ENCODE assay signal across 8 cellular contexts in genomic region chr6:26055670-26056582, GRCh38. TPM values are rescaled to one million over a fixed set of nuclear protein-coding genes. Genes with fewer than 3 reads are reported as not detected.
DNase-seq lines count a peak whose midpoint lies in the region; ATAC-seq and TF ChIP-seq lines count a peak whose summit lies in the region.

No MANE protein-coding gene starts in this region.

- no peak for TF ChIP-seq EP300 in neural cell (conservative IDR thresholded peaks at IDR 0.05; ENCODE audit: poor library complexity, severe bottlenecking)

- DNase-seq in ELR (ENCODE audit: low read depth) (peak; percentile 89), H7 (peak; percentile 86), LNCaP clone FGC (ENCODE audit: low read depth) (no peak), RWPE2 (ENCODE audit: low spot score) (peak; percentile 78), activated gamma-delta T cell treated with Interleukin-2 at 50 U/mL for 16 hours (peak; percentile 84), fibroblast of villous mesenchyme (ENCODE audit: low read depth) (peak; percentile 86)

- H3K27ac ChIP-seq in RWPE2 (ENCODE audit: poor library complexity, severe bottlenecking) = peak overlapping the region; percentile 92
- no peak overlapping the region for H3K27ac ChIP-seq in neural cell (ENCODE audit: low read length)
- H3K27ac ChIP-seq in stomach smooth muscle (ENCODE audit: low read length) = peak overlapping the region; percentile 98

- TF ChIP-seq CTCF in LNCaP clone FGC (IDR thresholded peaks at IDR 0.05; ENCODE audit: control insufficient read depth, extremely low read depth, insufficient read depth) = no peak
- no peak for TF ChIP-seq CTCF in RWPE2 (IDR thresholded peaks at IDR 0.05; ENCODE audit: poor library complexity, severe bottlenecking)
- no peak for TF ChIP-seq CTCF in fibroblast of villous mesenchyme (IDR thresholded peaks at IDR 0.05; ENCODE audit: insufficient read depth, low read depth, low read length)
- TF ChIP-seq CTCF in neural cell (IDR thresholded peaks at IDR 0.05; ENCODE audit: poor library complexity, severe bottlenecking) = no peak

- peak overlapping the region; percentile 77 for H3K4me2 ChIP-seq in neural cell (ENCODE audit: low read length)

- H3K9ac ChIP-seq in neural cell (ENCODE audit: low read length) (peak overlapping the region; percentile 48), stomach smooth muscle (ENCODE audit: low read length in 2 of 2) (peak overlapping the region; percentile 60 to 96)

- H3K36me3 ChIP-seq in H7 (replicated peaks; ENCODE audit: control insufficient read depth, insufficient read depth, low read length) (no peaks in the 10 kb centered on the region), RWPE2 (ENCODE audit: low read depth) (no peaks in the 10 kb centered on the region), neural cell (ENCODE audit: insufficient read depth, low read length) (no peaks in the 10 kb centered on the region), stomach smooth muscle (ENCODE audit: control insufficient read depth in 2 of 2, insufficient read depth in 2 of 2, low read length in 2 of 2) (no peaks in the 10 kb centered on the region)

- H3K9me3 ChIP-seq in RWPE2 (ENCODE audit: severe bottlenecking) (no peaks in the 10 kb centered on the region), neural cell (ENCODE audit: low read length) (no peaks in the 10 kb centered on the region), stomach smooth muscle (ENCODE audit: control insufficient read depth in 2 of 2, low read length in 2 of 2) (no peaks in the 10 kb centered on the region)

- H3K4me1 ChIP-seq in RWPE2 (ENCODE audit: insufficient read depth, poor library complexity, severe bottlenecking) (peaks cover 8% of the 10 kb centered on the region), stomach smooth muscle (ENCODE audit: control insufficient read depth, insufficient read depth, low read length) (peaks cover 5% of the 10 kb centered on the region)

- no peaks in the 10 kb centered on the region for H3K79me2 ChIP-seq in neural cell (replicated peaks; ENCODE audit: insufficient read depth, low read length)

- no peaks in the 10 kb centered on the region for H3K27me3 ChIP-seq in H7 (ENCODE audit: control insufficient read depth, insufficient read depth, low read length)
- no peaks in the 10 kb centered on the region for H3K27me3 ChIP-seq in RWPE2 (ENCODE audit: insufficient read depth, poor library complexity, severe bottlenecking)
- H3K27me3 ChIP-seq in neural cell (ENCODE audit: insufficient read depth, low read depth, low read length) = no peaks in the 10 kb centered on the region
- no peaks in the 10 kb centered on the region for H3K27me3 ChIP-seq in stomach smooth muscle (ENCODE audit: control insufficient read depth in 1 of 2, insufficient read depth in 2 of 2, low read length in 2 of 2)

- no peaks in the 10 kb centered on the region for H4K20me1 ChIP-seq in neural cell (ENCODE audit: insufficient read depth)

- peaks cover 7% of the 10 kb centered on the region for H3F3A ChIP-seq in neural cell (ENCODE audit: insufficient read depth, low read length, poor library complexity, severe bottlenecking)

- no peaks in the 10 kb centered on the region for H3K9me2 ChIP-seq in neural cell (ENCODE audit: insufficient read depth, low read length)

- TF ChIP-seq RAD21 in neural cell (conservative IDR thresholded peaks at IDR 0.05) = peak; percentile 16

- H2AFZ ChIP-seq in neural cell (ENCODE audit: low read depth, low read length) = peak overlapping the region; percentile 71

- H3K4me3 ChIP-seq in H7 (ENCODE audit: insufficient read depth, low read depth, low read length) (peak overlapping the region; percentile 83), LNCaP clone FGC (ENCODE audit: low read depth, low read length) (peak overlapping the region; percentile 65), RWPE2 (ENCODE audit: severe bottlenecking) (peak overlapping the region; percentile 44), fibroblast of villous mesenchyme (ENCODE audit: low read depth, low read length) (peak overlapping the region; percentile 86), neural cell (ENCODE audit: low read length) (peak overlapping the region; percentile 76), stomach smooth muscle (ENCODE audit: low read length in 2 of 2) (peak overlapping the region; percentile 73 to 91)

- peak; percentile 69 for ATAC-seq in RWPE2 (ENCODE audit: low read depth)

TF ChIP-seq in neural cell, 6 proteins besides CTCF, POLR2A, EP300 and RAD21:
- TF ChIP-seq, protein P1, sequence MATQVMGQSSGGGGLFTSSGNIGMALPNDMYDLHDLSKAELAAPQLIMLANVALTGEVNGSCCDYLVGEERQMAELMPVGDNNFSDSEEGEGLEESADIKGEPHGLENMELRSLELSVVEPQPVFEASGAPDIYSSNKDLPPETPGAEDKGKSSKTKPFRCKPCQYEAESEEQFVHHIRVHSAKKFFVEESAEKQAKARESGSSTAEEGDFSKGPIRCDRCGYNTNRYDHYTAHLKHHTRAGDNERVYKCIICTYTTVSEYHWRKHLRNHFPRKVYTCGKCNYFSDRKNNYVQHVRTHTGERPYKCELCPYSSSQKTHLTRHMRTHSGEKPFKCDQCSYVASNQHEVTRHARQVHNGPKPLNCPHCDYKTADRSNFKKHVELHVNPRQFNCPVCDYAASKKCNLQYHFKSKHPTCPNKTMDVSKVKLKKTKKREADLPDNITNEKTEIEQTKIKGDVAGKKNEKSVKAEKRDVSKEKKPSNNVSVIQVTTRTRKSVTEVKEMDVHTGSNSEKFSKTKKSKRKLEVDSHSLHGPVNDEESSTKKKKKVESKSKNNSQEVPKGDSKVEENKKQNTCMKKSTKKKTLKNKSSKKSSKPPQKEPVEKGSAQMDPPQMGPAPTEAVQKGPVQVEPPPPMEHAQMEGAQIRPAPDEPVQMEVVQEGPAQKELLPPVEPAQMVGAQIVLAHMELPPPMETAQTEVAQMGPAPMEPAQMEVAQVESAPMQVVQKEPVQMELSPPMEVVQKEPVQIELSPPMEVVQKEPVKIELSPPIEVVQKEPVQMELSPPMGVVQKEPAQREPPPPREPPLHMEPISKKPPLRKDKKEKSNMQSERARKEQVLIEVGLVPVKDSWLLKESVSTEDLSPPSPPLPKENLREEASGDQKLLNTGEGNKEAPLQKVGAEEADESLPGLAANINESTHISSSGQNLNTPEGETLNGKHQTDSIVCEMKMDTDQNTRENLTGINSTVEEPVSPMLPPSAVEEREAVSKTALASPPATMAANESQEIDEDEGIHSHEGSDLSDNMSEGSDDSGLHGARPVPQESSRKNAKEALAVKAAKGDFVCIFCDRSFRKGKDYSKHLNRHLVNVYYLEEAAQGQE (IDR thresholded peaks at IDR 0.05; ENCODE audit: borderline replicate concordance) = no peak
- TF ChIP-seq EZH2 (IDR thresholded peaks at IDR 0.05; ENCODE audit: borderline replicate concordance, insufficient read depth, low read length, poor library complexity, severe bottlenecking) (no peak), POLR2AphosphoS5 (IDR thresholded peaks at IDR 0.05) (peak; percentile 86), MXI1 (conservative IDR thresholded peaks at IDR 0.05; ENCODE audit: poor library complexity, severe bottlenecking) (peak; percentile 32)

RNA-seq across cellular contexts. Expression of gene HFE, which starts 31.3 kb away (rescaled TPM):
- 0.38 and 0.81 TPM in 2 replicates for total RNA-seq in H7 (2014; rRNA removed; shearing (Covaris generic))
- 7.4 and 15.5 TPM in 2 replicates for total RNA-seq in fibroblast of villous mesenchyme
- polyA plus RNA-seq in neural cell = not detected in 2 replicates
- not detected in 2 replicates for polyA minus RNA-seq in neural cell
